Comparison of ENCODE assay signal across 9 cellular contexts in genomic region chr1:27544818-27545612, GRCh38. TPM values are rescaled to one million over a fixed set of nuclear protein-coding genes. Genes with fewer than 3 reads are reported as not detected.
DNase-seq lines count a peak whose midpoint lies in the region; ATAC-seq and TF ChIP-seq lines count a peak whose summit lies in the region.
"Had no signal": no experiment of that assay in that cellular context is flagged by ENCODE, and none has a peak within 500 bp of the region (broad histone marks: within the 10 kb centered on the region; RNA-seq: fewer than 3 reads in every experiment).

No MANE protein-coding gene starts in this region.

- H3K36me3 ChIP-seq in trophoblast cell (ENCODE audit: control insufficient read depth in 1 of 2, insufficient read depth in 2 of 2, low read length in 2 of 2): peaks cover 56 to 62% of the 10 kb centered on the region in 2 experiments

- no peak overlapping the region for H2AFZ ChIP-seq in trophoblast cell (ENCODE audit: insufficient read depth, low read length, poor library complexity)

- ATAC-seq in T-cell (replicated peaks in 1 of 4) (no peak), HG03354 (IDR thresholded peaks at IDR 0.05; ENCODE audit: poor library complexity, severe bottlenecking, unreplicated experiment) (no peak), GM18868 (IDR thresholded peaks at IDR 0.05; ENCODE audit: unreplicated experiment) (no peak)

- peak overlapping the region; percentile 30 for H2BK12ac ChIP-seq in trophoblast cell (ENCODE audit: low read length)

- peaks cover 34% of the 10 kb centered on the region for H3K79me1 ChIP-seq in trophoblast cell (ENCODE audit: low read length)

- H2AK5ac ChIP-seq in trophoblast cell (ENCODE audit: low read length): no peak overlapping the region

- H3K27ac Mint-ChIP-seq in T-cell (peak overlapping the region; percentile 12 to 44), immature natural killer cell (peak overlapping the region in 2 of 6 donors; percentile 40 to 59)

- H4K8ac ChIP-seq in trophoblast cell (ENCODE audit: low read depth, low read length): no peak overlapping the region

- H2BK5ac ChIP-seq in trophoblast cell (ENCODE audit: low read depth, low read length, poor library complexity): peak overlapping the region; percentile 2

- CTCF ChIA-PET in T-cell (lab: Charles Lee): no interaction called here

- no peak overlapping the region for H3K4ac ChIP-seq in trophoblast cell (ENCODE audit: low read depth, low read length)

- peaks cover 10 to 20% (median 11%) of the 10 kb centered on the region in 3 donors for H3K4me1 Mint-ChIP-seq in T-cell
- H3K4me1 Mint-ChIP-seq in immature natural killer cell: peaks cover 0 to 3% of the 10 kb centered on the region in 2 donors

- peaks cover 3% of the 10 kb centered on the region for H3K79me2 ChIP-seq in trophoblast cell (ENCODE audit: control insufficient read depth, insufficient read depth, low read length, poor library complexity)

- H3K9me3 ChIP-seq in trophoblast cell (ENCODE audit: insufficient read depth, low read depth, low read length): peaks cover 2% of the 10 kb centered on the region

- H3K27ac ChIP-seq in trophoblast cell (ENCODE audit: low read depth, low read length): peak overlapping the region; percentile 44

- H3K18ac ChIP-seq in trophoblast cell (ENCODE audit: low read length): peak overlapping the region; percentile 3

- no peak overlapping the region for H3K14ac ChIP-seq in trophoblast cell (ENCODE audit: low read length)

- H3K9me3 Mint-ChIP-seq in T-cell (no peaks in the 10 kb centered on the region), immature natural killer cell (no peaks in the 10 kb centered on the region)
- H3K9me3 Mint-ChIP-seq: CD4-positive, alpha-beta memory T cell had no signal

- POLR2A ChIA-PET in T-cell (lab: Charles Lee): interaction anchor here in 1 of 2 donors (0.5 kb wide), 1 partner anchor 353 kb away, joined by 3 read pairs; no protein-coding TSS in a partner anchor

- H3K9ac ChIP-seq in trophoblast cell (ENCODE audit: low read length): no peak overlapping the region

- no CpG with 5 or more reads among the region's 12 CpGs for WGBS in trophoblast cell (ENCODE audit: extremely low coverage, insufficient coverage, insufficient read length)

- peak overlapping the region; percentile 44 for H4K91ac ChIP-seq in trophoblast cell (ENCODE audit: low read depth, low read length)

- H3K27me3 Mint-ChIP-seq in T-cell (no peaks in the 10 kb centered on the region), immature natural killer cell (ENCODE audit: low read depth in 3 of 3) (no peaks in the 10 kb centered on the region)
- H3K27me3 Mint-ChIP-seq: CD4-positive, alpha-beta memory T cell had no signal

- H3K23ac ChIP-seq in trophoblast cell (ENCODE audit: low read length): no peak overlapping the region

- DNase-seq in AG10803 (ENCODE audit: low read depth) (peak; percentile 87), T-cell (no peak), fibroblast of mammary gland (ENCODE audit: low read depth) (peak; percentile 63), trophoblast cell (no peak), immature natural killer cell (no peak)
- no peak for DNase-seq in stimulated activated naive CD4-positive, alpha-beta T cell (lab: John Stamatoyannopoulos, UW)

- no peak overlapping the region for H3K4me3 Mint-ChIP-seq in T-cell
- H3K4me3 Mint-ChIP-seq in immature natural killer cell: no peak overlapping the region
- H3K4me3 Mint-ChIP-seq: CD4-positive, alpha-beta memory T cell had no signal

- H3K4me2 ChIP-seq in trophoblast cell (ENCODE audit: low read length): no peak overlapping the region

- H3K27me3 ChIP-seq in trophoblast cell (ENCODE audit: insufficient read depth, low read length): no peaks in the 10 kb centered on the region

- peaks cover 36% of the 10 kb centered on the region in 2 experiments for H3K4me1 ChIP-seq in trophoblast cell (ENCODE audit: control insufficient read depth in 1 of 2, insufficient read depth in 2 of 2, low read length in 2 of 2)

- H3K4me3 ChIP-seq in AG10803 (ENCODE audit: low read length) (no peak overlapping the region), fibroblast of mammary gland (ENCODE audit: control insufficient read depth, low read depth, low read length) (no peak overlapping the region), trophoblast cell (ENCODE audit: low read depth, low read length) (no peak overlapping the region)

- peak overlapping the region; percentile 62 for H2BK120ac ChIP-seq in trophoblast cell (ENCODE audit: insufficient read depth, low read length, poor library complexity)

- TF ChIP-seq CTCF in AG10803 (conservative IDR thresholded peaks at IDR 0.05; ENCODE audit: low read length): no peak
- no peak for TF ChIP-seq CTCF in fibroblast of mammary gland (conservative IDR thresholded peaks at IDR 0.05; ENCODE audit: control insufficient read depth, insufficient read depth, low read depth, low read length)

- peaks cover 3% of the 10 kb centered on the region for H3K36me3 Mint-ChIP-seq in T-cell
- peaks cover 4 to 5% (median 5%) of the 10 kb centered on the region in 3 donors for H3K36me3 Mint-ChIP-seq in immature natural killer cell

- no peak overlapping the region for H4K12ac ChIP-seq in trophoblast cell (ENCODE audit: low read depth, low read length)

RNA-seq across cellular contexts. Expression of gene WASF2, which starts 55.0 kb away (rescaled TPM):
- 100 to 1,000 TPM; 145 to 161 (median 156) TPM for total RNA-seq in T-cell
- polyA plus RNA-seq in trophoblast cell (2013): 54.5 and 57.3 TPM in 2 replicates
- 10 to 100 TPM; 36.6 to 90.0 (median 39.5) TPM for polyA plus RNA-seq in immature natural killer cell

RNA-seq across cellular contexts. Expression of gene AHDC1, which starts 58.9 kb away (rescaled TPM):
- 10 to 100 TPM; 21.9 to 26.4 (median 23.1) TPM for total RNA-seq in T-cell
- polyA plus RNA-seq in trophoblast cell (2013): 37.4 and 37.5 TPM in 2 replicates
- polyA plus RNA-seq in immature natural killer cell: 1 to 10 TPM in 2 of 3 donors, not detected in 1; 1.2 to 6.3 TPM

Comparison
In these comparisons a context has a peak if more than half of its experiments do, and no peak if none do; other contexts are left out.
1. DNase-seq: peak in AG10803 (single experiment) and fibroblast of mammary gland (single experiment); none in T-cell (0 of 34), trophoblast cell (0 of 2), immature natural killer cell (0 of 3) and stimulated activated naive CD4-positive, alpha-beta T cell (0 of 6).